Comparison of ENCODE assay signal across 8 cellular contexts in the genomic region with DNA sequence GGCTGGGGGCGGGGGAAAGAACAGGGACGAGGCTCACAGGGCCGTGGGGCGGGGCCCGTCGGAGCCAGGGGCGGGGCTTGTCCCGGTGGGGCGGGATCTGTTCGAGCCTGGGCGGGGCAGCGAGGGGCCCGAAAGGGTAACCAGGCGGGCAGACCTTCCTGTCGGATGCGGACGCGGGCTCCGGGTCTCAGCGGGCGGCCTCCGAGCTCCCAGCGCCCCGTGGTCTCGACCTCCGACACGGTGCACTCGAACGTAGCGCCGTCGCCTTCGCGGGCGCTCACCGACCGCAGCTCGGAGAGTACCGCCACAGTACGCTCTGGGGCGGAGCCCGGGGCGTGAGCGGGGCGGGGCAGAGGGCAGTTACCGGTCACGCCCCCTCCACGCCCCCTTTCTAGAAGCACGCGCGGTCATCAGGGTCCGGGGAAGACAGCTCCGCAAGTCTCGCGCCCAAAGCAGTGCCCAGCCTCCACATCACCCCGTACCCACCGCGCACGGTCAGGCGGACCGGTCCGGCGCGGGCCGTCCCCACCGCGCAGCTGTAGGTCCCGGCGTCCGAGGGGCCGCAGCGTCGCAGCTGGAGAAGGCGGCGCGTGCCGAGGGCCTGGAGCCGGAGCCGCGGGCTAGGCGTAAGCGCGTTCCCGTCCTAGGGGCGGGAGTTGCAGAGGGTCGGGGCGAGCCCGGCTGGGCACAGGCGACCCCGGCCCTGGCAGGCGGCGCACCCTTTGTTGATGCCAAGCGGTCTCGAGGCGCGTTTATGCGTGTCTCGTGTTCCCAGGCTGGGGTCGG. TPM values are rescaled to one million over a fixed set of nuclear protein-coding genes. Genes with fewer than 3 reads are reported as not detected.
DNase-seq lines count a peak whose midpoint lies in the region; ATAC-seq and TF ChIP-seq lines count a peak whose summit lies in the region.

No MANE protein-coding gene starts in this region.

- H3K9ac ChIP-seq in SK-N-SH (peak overlapping the region; percentile 73), parathyroid adenoma (no peak overlapping the region)

- ATAC-seq in GM21723 (IDR thresholded peaks at IDR 0.05; ENCODE audit: unreplicated experiment) (peak; percentile 93), thoracic aorta (ENCODE audit: insufficient number of reproducible peaks, low FRiP score, low read depth) (peak; percentile 93)

- H3K27ac ChIP-seq in SK-N-SH (ENCODE audit: low read depth in 2 of 2, low read length in 1 of 2) = peak overlapping the region; percentile 36 to 80; a peak in 3 of 4 replicates
- no peak overlapping the region for H3K27ac ChIP-seq in cardiac muscle cell
- no peak overlapping the region for H3K27ac ChIP-seq in parathyroid adenoma
- H3K27ac ChIP-seq in thoracic aorta = peak overlapping the region in 1 of 2 donors; percentile 34

- no peak for TF ChIP-seq CTCF in SK-N-SH (IDR thresholded peaks at IDR 0.05)
- no peak for TF ChIP-seq CTCF in cardiac muscle cell (IDR thresholded peaks at IDR 0.05; ENCODE audit: low read depth, low read length)
- no peak for TF ChIP-seq CTCF in parathyroid adenoma (IDR thresholded peaks at IDR 0.05)
- TF ChIP-seq CTCF in thoracic aorta (IDR thresholded peaks at IDR 0.05) = no peak

- CTCF ChIA-PET in SK-N-SH (lab: Yijun Ruan, JAX) = interaction anchor here (1.1 to 3.9 kb wide), 7 partner anchors 8 to 150 kb away, joined by 3 to 36 read pairs (median 8); partner anchors contain the start of genes CHPF, STK11IP and TMEM198

- 0% methylated on average over 2 of the region's 99 CpGs for WGBS in SK-N-SH (ENCODE audit: low lambda C conversion rate)

- TF ChIP-seq RAD21 in Ishikawa (IDR thresholded peaks at IDR 0.05; ENCODE audit: low read depth) (no peak), SK-N-SH (IDR thresholded peaks at IDR 0.05; ENCODE audit: low read length) (no peak)

- POLR2A ChIA-PET in SK-N-SH (lab: Yijun Ruan, JAX) = interaction anchor here (0.8 to 2.9 kb wide), 7 partner anchors 9 to 45 kb away, joined by 3 to 25 read pairs (median 9); partner anchors contain the start of genes CHPF, INHA, OBSL1 and STK11IP

- H3K27ac Mint-ChIP-seq in activated naive CD8-positive, alpha-beta T cell treated with anti-CD3 and anti-CD28 coated beads for 36 hours = no peak overlapping the region

- peaks cover 49% of the 10 kb centered on the region for H3K27me3 Mint-ChIP-seq in activated naive CD8-positive, alpha-beta T cell treated with anti-CD3 and anti-CD28 coated beads for 36 hours

- H3K9me3 Mint-ChIP-seq in activated naive CD8-positive, alpha-beta T cell treated with anti-CD3 and anti-CD28 coated beads for 36 hours = no peaks in the 10 kb centered on the region

- H3K4me3 ChIP-seq in SK-N-SH (ENCODE audit: low read depth in 2 of 2, low read length in 1 of 2) = peak overlapping the region; percentile 67 to 74
- peak overlapping the region; percentile 47 for H3K4me3 ChIP-seq in cardiac muscle cell
- H3K4me3 ChIP-seq in parathyroid adenoma (ENCODE audit: low read depth, low read length) = peak overlapping the region; percentile 59
- H3K4me3 ChIP-seq in thoracic aorta = peak overlapping the region; percentile 75

- H3K4me1 ChIP-seq in SK-N-SH (ENCODE audit: control insufficient read depth in 1 of 2, insufficient read depth in 2 of 2, low read depth in 1 of 2, low read length in 1 of 2) (peaks cover 0 to 27% of the 10 kb centered on the region in 2 experiments; a peak in 1 of 4 replicates), cardiac muscle cell (ENCODE audit: low read depth) (peaks cover 3% of the 10 kb centered on the region), parathyroid adenoma (peaks cover 3% of the 10 kb centered on the region), thoracic aorta (ENCODE audit: control insufficient read depth in 1 of 2, low read depth in 2 of 2) (peaks cover 10 to 18% of the 10 kb centered on the region in 2 donors)

- DNase-seq in DMS53 (lab: John Stamatoyannopoulos, UW) (peak; percentile 89), SK-N-SH (peak; percentile 96), cardiac muscle cell (ENCODE audit: low read depth in 1 of 2, low spot score in 1 of 2) (peak; percentile 90 to 94), thoracic aorta (ENCODE audit: low spot score) (peak; percentile 62)
- peak; percentile 83 for DNase-seq in activated naive CD8-positive, alpha-beta T cell treated with anti-CD3 and anti-CD28 coated beads for 36 hours

- peak overlapping the region; percentile 74 for H3K4me3 Mint-ChIP-seq in activated naive CD8-positive, alpha-beta T cell treated with anti-CD3 and anti-CD28 coated beads for 36 hours

- H3K9me2 ChIP-seq in SK-N-SH = no peaks in the 10 kb centered on the region

- peak overlapping the region; percentile 96 for H2AFZ ChIP-seq in SK-N-SH (ENCODE audit: low read depth)
- peak overlapping the region; percentile 80 for H2AFZ ChIP-seq in parathyroid adenoma

- TF ChIP-seq EP300 in Ishikawa (IDR thresholded peaks at IDR 0.05; ENCODE audit: borderline replicate concordance) (no peak), SK-N-SH (IDR thresholded peaks at IDR 0.05; ENCODE audit: borderline replicate concordance in 1 of 2, low read depth in 1 of 2, low read length in 1 of 2) (no peak)

- no peaks in the 10 kb centered on the region for H3K9me3 ChIP-seq in SK-N-SH
- H3K9me3 ChIP-seq in cardiac muscle cell (ENCODE audit: low read depth) = no peaks in the 10 kb centered on the region
- no peaks in the 10 kb centered on the region for H3K9me3 ChIP-seq in parathyroid adenoma (ENCODE audit: control insufficient read depth, low read length)
- H3K9me3 ChIP-seq in thoracic aorta = no peaks in the 10 kb centered on the region

- H3K79me2 ChIP-seq in SK-N-SH (ENCODE audit: insufficient read depth) = no peaks in the 10 kb centered on the region
- H3K79me2 ChIP-seq in parathyroid adenoma = no peaks in the 10 kb centered on the region

- peaks cover 7% of the 10 kb centered on the region for H3K4me1 Mint-ChIP-seq in activated naive CD8-positive, alpha-beta T cell treated with anti-CD3 and anti-CD28 coated beads for 36 hours

- H3K36me3 ChIP-seq in SK-N-SH (replicated peaks in 1 of 2; ENCODE audit: control insufficient read depth in 1 of 2, insufficient read depth in 2 of 2, low read length in 1 of 2) = no peaks in the 10 kb centered on the region
- peaks cover 21% of the 10 kb centered on the region for H3K36me3 ChIP-seq in cardiac muscle cell
- H3K36me3 ChIP-seq in parathyroid adenoma (ENCODE audit: control insufficient read depth, insufficient read depth, low read length) = no peaks in the 10 kb centered on the region
- peaks cover 5% of the 10 kb centered on the region for H3K36me3 ChIP-seq in thoracic aorta

- no peaks in the 10 kb centered on the region for H3K36me3 Mint-ChIP-seq in activated naive CD8-positive, alpha-beta T cell treated with anti-CD3 and anti-CD28 coated beads for 36 hours

- peak overlapping the region; percentile 98 for H3K4me2 ChIP-seq in SK-N-SH
- H3K4me2 ChIP-seq in parathyroid adenoma (ENCODE audit: low read length) = peak overlapping the region; percentile 74

- H3K27me3 ChIP-seq in SK-N-SH (ENCODE audit: insufficient read depth) (no peaks in the 10 kb centered on the region), cardiac muscle cell (no peaks in the 10 kb centered on the region), parathyroid adenoma (ENCODE audit: control insufficient read depth, insufficient read depth, low read length) (peaks cover 4% of the 10 kb centered on the region), thoracic aorta (replicated peaks; ENCODE audit: insufficient read depth) (no peaks in the 10 kb centered on the region)

- no peaks in the 10 kb centered on the region for H4K20me1 ChIP-seq in SK-N-SH (ENCODE audit: insufficient read depth)

- no peaks in the 10 kb centered on the region for H3F3A ChIP-seq in SK-N-SH (replicated peaks; ENCODE audit: insufficient read depth)

TF ChIP-seq in Ishikawa, 13 proteins besides CTCF, POLR2A, EP300 and RAD21 (continues in another document):
- 0 out of 2 replicates have a peak, but pooled peaks have one; percentile 42 for TF ChIP-seq ZBTB7A (IDR thresholded peaks at IDR 0.05; ENCODE audit: low read depth)

TF ChIP-seq in SK-N-SH, 30 proteins besides CTCF, POLR2A, EP300 and RAD21 (continues in another document):
- peak; percentile 68; the same call in 1 of the 2 replicates for TF ChIP-seq SIN3A (IDR thresholded peaks at IDR 0.05; ENCODE audit: borderline replicate concordance, low read depth, low read length)

RNA-seq across cellular contexts. Expression of gene TMEM198, which starts 8.7 kb away (rescaled TPM):
- polyA plus RNA-seq in SK-N-SH (2012; rRNA removed) (4.7 and 7.0 TPM in 2 replicates), cardiac muscle cell (8.2 and 12.2 TPM in 2 replicates)
- polyA plus RNA-seq in SK-N-SH (2012; cell fraction: cytosol; rRNA removed) = 1.0 and 1.7 TPM in 2 replicates
- polyA plus RNA-seq in SK-N-SH (2012; cell fraction: nucleus; rRNA removed) = 43.9 and 63.2 TPM in 2 replicates
- 1 to 10 TPM; 3.5 to 4.2 TPM for total RNA-seq in activated naive CD8-positive, alpha-beta T cell treated with anti-CD3 and anti-CD28 coated beads for 36 hours
- total RNA-seq in cardiac muscle cell (6.7 and 7.4 TPM in 2 replicates), thoracic aorta (1 to 10 TPM; 1.4 to 3.9 TPM)

RNA-seq across cellular contexts. Expression of gene CHPF, which starts 9.0 kb away (rescaled TPM):
- 119 and 141 TPM in 2 replicates for polyA plus RNA-seq in SK-N-SH (2012; rRNA removed)
- polyA plus RNA-seq in SK-N-SH (2012; cell fraction: cytosol; rRNA removed) = 65.6 and 129 TPM in 2 replicates
- polyA plus RNA-seq in SK-N-SH (2012; cell fraction: nucleus; rRNA removed) = 113 and 151 TPM in 2 replicates
- 10 to 100 TPM; 21.9 to 23.9 TPM for total RNA-seq in activated naive CD8-positive, alpha-beta T cell treated with anti-CD3 and anti-CD28 coated beads for 36 hours
- 286 and 301 TPM in 2 replicates for total RNA-seq in cardiac muscle cell
- polyA plus RNA-seq in cardiac muscle cell = 208 and 218 TPM in 2 replicates
- 100 to 1,000 TPM; 184 to 269 TPM for total RNA-seq in thoracic aorta

RNA-seq across cellular contexts. Expression of gene OBSL1, which starts 18.8 kb away (rescaled TPM):
- polyA plus RNA-seq in SK-N-SH (2012; rRNA removed) (70.9 and 93.0 TPM in 2 replicates), cardiac muscle cell (276 and 302 TPM in 2 replicates)
- polyA plus RNA-seq in SK-N-SH (2012; cell fraction: cytosol; rRNA removed) = 27.1 and 45.0 TPM in 2 replicates
- 274 and 319 TPM in 2 replicates for polyA plus RNA-seq in SK-N-SH (2012; cell fraction: nucleus; rRNA removed)
- 1 to 10 TPM; 1.7 to 2.0 TPM for total RNA-seq in activated naive CD8-positive, alpha-beta T cell treated with anti-CD3 and anti-CD28 coated beads for 36 hours
- total RNA-seq in cardiac muscle cell (540 and 746 TPM in 2 replicates), thoracic aorta (100 to 1,000 TPM in 1 of 2 donors, 10 to 100 TPM in 1; 88.7 to 151 TPM)

RNA-seq across cellular contexts. Expression of gene INHA, which starts 19.5 kb away (rescaled TPM):
- polyA plus RNA-seq in SK-N-SH (2012; rRNA removed) (1.2 and 1.6 TPM in 2 replicates), cardiac muscle cell (13.3 and 39.1 TPM in 2 replicates)
- polyA plus RNA-seq in SK-N-SH (2012; cell fraction: cytosol; rRNA removed) = 0.10 and 0.22 TPM in 2 replicates
- 13.8 and 15.1 TPM in 2 replicates for polyA plus RNA-seq in SK-N-SH (2012; cell fraction: nucleus; rRNA removed)
- not detected for total RNA-seq in activated naive CD8-positive, alpha-beta T cell treated with anti-CD3 and anti-CD28 coated beads for 36 hours
- total RNA-seq in cardiac muscle cell (11.4 and 39.0 TPM in 2 replicates), thoracic aorta (1 to 10 TPM; 1.2 to 1.6 TPM)

RNA-seq across cellular contexts. Expression of gene ASIC4, which starts 38.3 kb away (rescaled TPM):
- polyA plus RNA-seq in SK-N-SH (2012; rRNA removed) (0.05 and 0.10 TPM in 2 replicates), cardiac muscle cell (3.3 and 4.3 TPM in 2 replicates)
- 0.04 and 0.30 TPM in 2 replicates for polyA plus RNA-seq in SK-N-SH (2012; cell fraction: cytosol; rRNA removed)
- polyA plus RNA-seq in SK-N-SH (2012; cell fraction: nucleus; rRNA removed) = 0.79 and 1.00 TPM in 2 replicates
- not detected for total RNA-seq in activated naive CD8-positive, alpha-beta T cell treated with anti-CD3 and anti-CD28 coated beads for 36 hours
- total RNA-seq in cardiac muscle cell (6.4 and 9.5 TPM in 2 replicates), thoracic aorta (under 1 TPM in 1 of 2 donors, not detected in 1; 0.41 TPM)

Comparison
In these comparisons a context has a peak if more than half of its experiments do, and no peak if none do; other contexts are left out.
1. H3K27ac ChIP-seq: peak in SK-N-SH (2 of 2); none in cardiac muscle cell (single experiment) and parathyroid adenoma (single experiment).
2. RNA of gene CHPF, which starts 9.0 kb away (total RNA-seq): 286 to 301 TPM in cardiac muscle cell and 184 to 269 TPM in thoracic aorta; 21.9 to 23.9 TPM in activated naive CD8-positive, alpha-beta T cell treated with anti-CD3 and anti-CD28 coated beads for 36 hours; every median in the first group is over 4 times any median in the second.
3. RNA of gene OBSL1, which starts 18.8 kb away (total RNA-seq): 540 to 746 TPM in cardiac muscle cell and 88.7 to 151 TPM in thoracic aorta; 1.7 to 2.0 TPM in activated naive CD8-positive, alpha-beta T cell treated with anti-CD3 and anti-CD28 coated beads for 36 hours; every median in the first group is over 10 times any median in the second.
4. Peak in every context shown above with its lines, with median percentiles within 50 percentile points of each other: DNase-seq and H3K4me3 ChIP-seq.